11 cellular contexts compared by ENCODE assay signal in genomic region chr22:24060375-24060788, GRCh38. TPM values are rescaled to one million over a fixed set of nuclear protein-coding genes. Genes with fewer than 3 reads are reported as not detected.
A peak's percentile ranks its signal among the peaks of the same experiment; 100 is the strongest.
DNase-seq lines count a peak whose midpoint lies in the region; ATAC-seq and TF ChIP-seq lines count a peak whose summit lies in the region.
"Had no signal": no experiment of that assay in that cellular context is flagged by ENCODE, and none has a peak within 500 bp of the region (broad histone marks: within the 10 kb centered on the region; RNA-seq: fewer than 3 reads in every experiment).

No MANE protein-coding gene starts in this region.

- H3K4me3 ChIP-seq in RWPE2 (ENCODE audit: severe bottlenecking) (no peak overlapping the region), retinal pigment epithelial cell (ENCODE audit: low read length) (no peak overlapping the region)

- H3K36me3 Mint-ChIP-seq in natural killer cell: peaks cover 39% of the 10 kb centered on the region
- peaks cover 85% of the 10 kb centered on the region for H3K36me3 Mint-ChIP-seq in CD4-positive, alpha-beta T cell (ENCODE audit: low read depth)

- no peaks in the 10 kb centered on the region for H3K27me3 ChIP-seq in RWPE2 (ENCODE audit: insufficient read depth, poor library complexity, severe bottlenecking)
- H3K27me3 ChIP-seq in CD4-positive, alpha-beta T cell (ENCODE audit: control insufficient read depth, insufficient read depth, low read length): no peaks in the 10 kb centered on the region

- ATAC-seq in RWPE2 (ENCODE audit: low read depth) (0 out of 3 replicates have a peak, but pooled peaks have one; percentile 25), natural killer cell (no peak), GM19452 (IDR thresholded peaks at IDR 0.05; ENCODE audit: unreplicated experiment) (no peak)
- ATAC-seq in CD4-positive, alpha-beta T cell (ENCODE audit: poor library complexity): no peak

- H3K4me1 ChIP-seq in RWPE2 (ENCODE audit: insufficient read depth, poor library complexity, severe bottlenecking): no peaks in the 10 kb centered on the region

- H3K27me3 Mint-ChIP-seq in natural killer cell (ENCODE audit: low read depth in 2 of 2): no peaks in the 10 kb centered on the region
- H3K27me3 Mint-ChIP-seq in CD4-positive, alpha-beta T cell: no peaks in the 10 kb centered on the region

- H3K4me3 Mint-ChIP-seq in natural killer cell: no peak overlapping the region
- H3K4me3 Mint-ChIP-seq in CD4-positive, alpha-beta T cell: no peak overlapping the region

- H3K27ac ChIP-seq in RWPE2 (ENCODE audit: poor library complexity, severe bottlenecking): no peak overlapping the region
- no peak overlapping the region for H3K27ac ChIP-seq in CD4-positive, alpha-beta T cell (ENCODE audit: low read depth, low read length)

- peak; percentile 92 for DNase-seq in ELR (ENCODE audit: low read depth)
- no peak for DNase-seq in RWPE2 (ENCODE audit: low spot score)
- peak; percentile 94 for DNase-seq in fibroblast of peridontal ligament (ENCODE audit: extremely low read depth)
- DNase-seq in retinal pigment epithelial cell (ENCODE audit: low read depth): peak; percentile 33
- DNase-seq in natural killer cell: no peak
- DNase-seq in NCI-H1417 treated with DMSO at 0.1 percent for 48 hours (lab: John Stamatoyannopoulos, UW): no peak
- DNase-seq in CD4-positive, alpha-beta T cell: no peak
- DNase-seq: activated T-cell treated with anti-CD3 and anti-CD28 coated beads, Interleukin-2, amount 50 U/mL, for 48 hours; NCI-H1694 had no signal

- peaks cover 0 to 5% of the 10 kb centered on the region in 2 donors for H3K4me1 Mint-ChIP-seq in natural killer cell
- H3K4me1 Mint-ChIP-seq in CD4-positive, alpha-beta T cell (ENCODE audit: low read depth): peaks cover 6% of the 10 kb centered on the region

- CTCF ChIA-PET in CD4-positive, alpha-beta T cell (lab: Charles Lee): no interaction called here

- intact Hi-C loops in natural killer cell (cut with micrococcal nuclease): no loop called here
- intact Hi-C loops in CD4-positive, alpha-beta T cell (cut with DNase I, micrococcal nuclease): no loop called here

- TF ChIP-seq CTCF in RWPE2 (IDR thresholded peaks at IDR 0.05; ENCODE audit: poor library complexity, severe bottlenecking) (no peak), retinal pigment epithelial cell (conservative IDR thresholded peaks at IDR 0.05; ENCODE audit: low read depth, low read length) (no peak), natural killer cell (IDR thresholded peaks at IDR 0.05) (no peak)
- TF ChIP-seq CTCF in CD4-positive, alpha-beta T cell (IDR thresholded peaks at IDR 0.05): no peak

- POLR2A ChIA-PET in CD4-positive, alpha-beta T cell (lab: Charles Lee): no interaction called here

- H3K27ac Mint-ChIP-seq in natural killer cell: peak overlapping the region in 1 of 2 donors; percentile 14
- no peak overlapping the region for H3K27ac Mint-ChIP-seq in CD4-positive, alpha-beta T cell

- no peaks in the 10 kb centered on the region for H3K9me3 Mint-ChIP-seq in natural killer cell
- no peaks in the 10 kb centered on the region for H3K9me3 Mint-ChIP-seq in CD4-positive, alpha-beta T cell

- no peaks in the 10 kb centered on the region for H3K9me3 ChIP-seq in RWPE2 (ENCODE audit: severe bottlenecking)
- H3K9me3 ChIP-seq in CD4-positive, alpha-beta T cell (ENCODE audit: control insufficient read depth, low read length): no peaks in the 10 kb centered on the region

- peaks cover 71% of the 10 kb centered on the region for H3K36me3 ChIP-seq in RWPE2 (ENCODE audit: low read depth)

RNA-seq across cellular contexts. Expression of gene CABIN1, which starts 49.3 kb away (rescaled TPM):
- total RNA-seq in natural killer cell: 100 to 1,000 TPM; 130 to 182 (median 161) TPM
- total RNA-seq in CD4-positive, alpha-beta T cell: 100 to 1,000 TPM; 113 TPM

RNA-seq across cellular contexts. Expression of gene GSTT4, which starts 55.1 kb away (rescaled TPM):
- total RNA-seq in natural killer cell: not detected
- not detected for total RNA-seq in CD4-positive, alpha-beta T cell
- total RNA-seq: temporal lobe had no signal

Comparison
In these comparisons a context has a peak if more than half of its experiments do, and no peak if none do; other contexts are left out.
1. DNase-seq: peak in ELR (single experiment), fibroblast of peridontal ligament (single experiment) and retinal pigment epithelial cell (single experiment); none in RWPE2 (single experiment), natural killer cell (single experiment), NCI-H1417 treated with DMSO at 0.1 percent for 48 hours (single experiment) and CD4-positive, alpha-beta T cell (0 of 10).